ENCODE assay signal across 17 cellular contexts in genomic region chr4:182493377-182493776, GRCh38.
A peak's percentile ranks its signal among the peaks of the same experiment; 100 is the strongest.
DNase-seq lines count a peak whose midpoint lies in the region; FAIRE-seq and TF ChIP-seq lines count a peak whose summit lies in the region.
"Had no signal": no experiment of that assay in that cellular context is flagged by ENCODE, and none has a peak within 500 bp of the region (broad histone marks: within the 10 kb centered on the region; RNA-seq: fewer than 3 reads in every experiment).

No MANE protein-coding gene starts in this region.

- no peaks in the 10 kb centered on the region for H3K27me3 ChIP-seq in KMS-11 (ENCODE audit: insufficient read depth, low read depth)
- H3K27me3 ChIP-seq in endocrine pancreas (ENCODE audit: control insufficient read depth, insufficient read depth, low read length): no peaks in the 10 kb centered on the region
- H3K27me3 ChIP-seq in tibial nerve: no peaks in the 10 kb centered on the region
- H3K27me3 ChIP-seq in Caco-2 (replicated peaks; ENCODE audit: control insufficient read depth, insufficient read depth, low read length): no peaks in the 10 kb centered on the region

- TF ChIP-seq EP300 in tibial nerve (IDR thresholded peaks at IDR 0.05): no peak

- no peaks in the 10 kb centered on the region for H3K9me3 Mint-ChIP-seq in Caco-2 (ENCODE audit: unreplicated experiment)
- H3K9me3 Mint-ChIP-seq: GM23338, HFFc6 had no signal

- H3K36me3 Mint-ChIP-seq in Caco-2 (ENCODE audit: insufficient read depth, unreplicated experiment): no peaks in the 10 kb centered on the region
- H3K36me3 Mint-ChIP-seq: CD4-positive, CD25-positive, alpha-beta regulatory T cell had no signal

- TF ChIP-seq CTCF in KMS-11 (conservative IDR thresholded peaks at IDR 0.05; ENCODE audit: low read depth, low read length) (no peak), tibial nerve (IDR thresholded peaks at IDR 0.05) (no peak), Caco-2 (IDR thresholded peaks at IDR 0.05; ENCODE audit: insufficient read depth in 1 of 2, low read depth in 1 of 2, low read length in 1 of 2, severe bottlenecking in 1 of 2, unreplicated experiment in 1 of 2) (no peak)

- H3K36me3 ChIP-seq in KMS-11 (ENCODE audit: insufficient read depth): no peaks in the 10 kb centered on the region
- H3K36me3 ChIP-seq in endocrine pancreas (ENCODE audit: control insufficient read depth, insufficient read depth, low read length): no peaks in the 10 kb centered on the region
- H3K36me3 ChIP-seq in tibial nerve: no peaks in the 10 kb centered on the region
- no peaks in the 10 kb centered on the region for H3K36me3 ChIP-seq in Caco-2 (ENCODE audit: control insufficient read depth, insufficient read depth, low read length)

- intact Hi-C loops in Caco-2 (cut with micrococcal nuclease; ENCODE audit: unreplicated experiment): no loop called here

- H3K4me1 Mint-ChIP-seq in Caco-2 (ENCODE audit: low read depth, unreplicated experiment): peaks cover under 1% of the 10 kb centered on the region

- H3K4me3 ChIP-seq in KMS-11 (IDR thresholded peaks at IDR 0.05; ENCODE audit: insufficient read depth, low read depth, low read length): no peak overlapping the region
- peak overlapping the region; percentile 86 for H3K4me3 ChIP-seq in endocrine pancreas (ENCODE audit: control insufficient read depth, insufficient read depth, low read length)
- H3K4me3 ChIP-seq in tibial nerve: no peak overlapping the region
- no peak overlapping the region for H3K4me3 ChIP-seq in Caco-2 (ENCODE audit: low read depth, low read length)
- H3K4me3 ChIP-seq: GM23338 had no signal

- no peak for FAIRE-seq in frontal cortex (lab: Jason Lieb, UNC)
- FAIRE-seq in H54 (lab: Jason Lieb, UNC): no peak
- FAIRE-seq: HepG2, HTR-8/SVneo had no signal

- no peaks in the 10 kb centered on the region for H4K20me1 ChIP-seq in KMS-11 (ENCODE audit: insufficient read depth)

- no TSS peak for BruUV-seq in Caco-2 (replicated peaks; lab: Mats Ljungman, UMichigan)

- peak overlapping the region; percentile 32; the same call in 1 of the 2 replicates for H3K9ac ChIP-seq in KMS-11
- H3K9ac ChIP-seq in endocrine pancreas (ENCODE audit: control insufficient read depth, insufficient read depth, low read length): no peak overlapping the region

- DNase-seq in NCI-H1417 (lab: John Stamatoyannopoulos, UW): peak in 2 of 3 experiments; percentile 11 to 12
- DNase-seq in NCI-H1417 treated with DMSO at 0.1 percent for 48 hours (lab: John Stamatoyannopoulos, UW): no peak
- DNase-seq in tibial nerve (ENCODE audit: low spot score in 2 of 2): no peak
- no peak for DNase-seq in Caco-2
- no peak for DNase-seq in frontal cortex (ENCODE audit: low spot score in 2 of 2)
- DNase-seq in H54 (ENCODE audit: insufficient read length, low spot score): no peak
- DNase-seq: Calu3; CD4-positive, CD25-positive, alpha-beta regulatory T cell; DMS 273 treated with DMSO at 0.1 percent for 48 hours; H9; HFFc6 had no signal

- H3K4me1 ChIP-seq in KMS-11 (ENCODE audit: low read depth, poor library complexity, severe bottlenecking): peaks cover 68% of the 10 kb centered on the region
- H3K4me1 ChIP-seq in endocrine pancreas (ENCODE audit: control insufficient read depth, insufficient read depth, low read length): peaks cover 50% of the 10 kb centered on the region
- peaks cover 0 to 35% (median 0%) of the 10 kb centered on the region in 4 donors for H3K4me1 ChIP-seq in tibial nerve
- no peaks in the 10 kb centered on the region for H3K4me1 ChIP-seq in Caco-2

- POLR2A ChIA-PET in Caco-2 (lab: Charles Lee): no interaction called here

- no peaks in the 10 kb centered on the region; the same call in 1 of the 2 replicates for H3K79me2 ChIP-seq in KMS-11 (ENCODE audit: insufficient read depth, low read depth)

- H3K4me2 ChIP-seq in KMS-11: peak overlapping the region; percentile 88
- H3K4me2 ChIP-seq: GM23338 had no signal

- CTCF ChIA-PET in Caco-2 (lab: Charles Lee): no interaction called here

- H3K9me3 ChIP-seq in endocrine pancreas (ENCODE audit: control insufficient read depth, low read length) (no peaks in the 10 kb centered on the region), tibial nerve (no peaks in the 10 kb centered on the region), Caco-2 (no peaks in the 10 kb centered on the region)

- 57 to 65% methylated on average over 3 of the region's 3 CpGs for WGBS in tibial nerve, 2 donors

- peak overlapping the region; percentile 69 for H3K27ac ChIP-seq in KMS-11
- peak overlapping the region; percentile 1 to 82 (median 39) for H3K27ac ChIP-seq in tibial nerve
- H3K27ac ChIP-seq: 22Rv1 had no signal

- no peaks in the 10 kb centered on the region for H3K27me3 Mint-ChIP-seq in Caco-2 (ENCODE audit: insufficient read depth, unreplicated experiment)
- H3K27me3 Mint-ChIP-seq: CD4-positive, CD25-positive, alpha-beta regulatory T cell had no signal

- no peak overlapping the region for H2AFZ ChIP-seq in KMS-11 (ENCODE audit: low read depth)
- H2AFZ ChIP-seq: GM23338 had no signal

- TF ChIP-seq POLR2A in tibial nerve (IDR thresholded peaks at IDR 0.05): no peak
- no peak for TF ChIP-seq POLR2A in H54 (IDR thresholded peaks at IDR 0.05; ENCODE audit: low read depth, low read length)

- H3K27ac Mint-ChIP-seq in Caco-2 (ENCODE audit: unreplicated experiment): no peak overlapping the region
- H3K27ac Mint-ChIP-seq: CD4-positive, CD25-positive, alpha-beta regulatory T cell; GM23338; H9 had no signal

- H3K4me3 Mint-ChIP-seq in Caco-2 (ENCODE audit: unreplicated experiment): no peak overlapping the region
- H3K4me3 Mint-ChIP-seq: CD4-positive, CD25-positive, alpha-beta regulatory T cell; GM23338; H9 had no signal

Comparison
In these comparisons a context has a peak if more than half of its experiments do, and no peak if none do; other contexts are left out.
1. DNase-seq: peak in NCI-H1417 (2 of 3); none in NCI-H1417 treated with DMSO at 0.1 percent for 48 hours (single experiment), tibial nerve (0 of 2), Caco-2 (0 of 2), frontal cortex (0 of 2) and H54 (single experiment).